15 cellular contexts compared by ENCODE assay signal in the genomic region with DNA sequence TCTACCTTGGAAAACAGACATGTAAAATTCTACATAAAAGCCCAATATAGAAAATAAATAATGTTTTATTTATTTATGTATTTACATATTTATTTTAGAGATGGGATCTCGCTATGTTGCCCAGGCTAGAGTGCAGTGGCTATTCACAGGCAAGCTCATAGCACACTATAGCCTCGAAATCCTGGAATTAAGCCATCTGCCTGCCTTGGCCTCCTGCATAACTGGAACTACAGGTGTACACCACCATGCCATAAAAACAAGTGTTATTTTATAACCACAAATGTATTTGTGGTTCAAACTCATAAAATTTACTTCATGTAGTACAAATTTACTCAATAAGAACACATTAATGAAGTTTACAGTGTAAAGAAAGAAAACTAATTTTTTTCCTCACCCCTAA. TPM values are rescaled to one million over a fixed set of nuclear protein-coding genes. Genes with fewer than 3 reads are reported as not detected.
A peak's percentile ranks its signal among the peaks of the same experiment; 100 is the strongest.
DNase-seq lines count a peak whose midpoint lies in the region; ATAC-seq and TF ChIP-seq lines count a peak whose summit lies in the region.
"Had no signal": no experiment of that assay in that cellular context is flagged by ENCODE, and none has a peak within 500 bp of the region (broad histone marks: within the 10 kb centered on the region; RNA-seq: fewer than 3 reads in every experiment).

No MANE protein-coding gene starts in this region.

- H2AFZ ChIP-seq in OCI-LY7 (ENCODE audit: low read length), result peak overlapping the region; percentile 94; the same call in 1 of the 2 replicates
- H2AFZ ChIP-seq: GM23248 had no signal

- no peaks in the 10 kb centered on the region for H3K27me3 ChIP-seq in transverse colon
- H3K27me3 ChIP-seq: BE2C had no signal

- no peak overlapping the region for H3K4me3 ChIP-seq in OCI-LY7 (ENCODE audit: low read depth, low read length, poor library complexity, severe bottlenecking)
- H3K4me3 ChIP-seq in mucosa of descending colon, result no peak overlapping the region
- no peak overlapping the region for H3K4me3 ChIP-seq in transverse colon
- H3K4me3 ChIP-seq: GM23248, HAP-1 had no signal

- H3K9me2 ChIP-seq in OCI-LY7 (ENCODE audit: insufficient read depth, low read length), result no peaks in the 10 kb centered on the region

- no TSS peak for BruUV-seq in OCI-LY7 (replicated peaks; lab: Mats Ljungman, UMichigan)

- H4K20me1 ChIP-seq in OCI-LY7 (ENCODE audit: insufficient read depth, low read length), result no peaks in the 10 kb centered on the region

- intact Hi-C loops in OCI-LY7 (cut with micrococcal nuclease; ENCODE audit: unreplicated experiment), result loop anchor here (5.0 kb wide), 1 partner anchor 241 kb away; no protein-coding TSS in a partner anchor
- intact Hi-C loops in mucosa of descending colon (cut with DNase I, micrococcal nuclease), result no loop called here
- intact Hi-C loops in transverse colon (cut with DNase I; ENCODE audit: low total_unique reads), result no loop called here

- TF ChIP-seq CTCF in OCI-LY7 (conservative IDR thresholded peaks at IDR 0.05; ENCODE audit: low read length), result no peak
- no peak for TF ChIP-seq CTCF in VCaP (conservative IDR thresholded peaks at IDR 0.05)
- no peak for TF ChIP-seq CTCF in mucosa of descending colon (IDR thresholded peaks at IDR 0.05)
- no peak for TF ChIP-seq CTCF in transverse colon (IDR thresholded peaks at IDR 0.05)

- no peak for TF ChIP-seq EP300 in transverse colon (IDR thresholded peaks at IDR 0.05; ENCODE audit: low read depth)

- H3K4me2 ChIP-seq in OCI-LY7 (ENCODE audit: low read length), result no peak overlapping the region

- WGBS in transverse colon (ENCODE audit: low coverage in 1 of 2), 2 donors, result 60 to 66% methylated on average over 2 of the region's 2 CpGs

- H3K27ac ChIP-seq in OCI-LY7 (ENCODE audit: low read depth, low read length, poor library complexity, severe bottlenecking), result no peak overlapping the region
- peak overlapping the region; percentile 57; the same call in 1 of the 2 replicates for H3K27ac ChIP-seq in VCaP
- H3K27ac ChIP-seq in transverse colon, result peak overlapping the region in 3 of 4 donors; percentile 7 to 70 (median 66)
- H3K27ac ChIP-seq: GM23248 had no signal

- H3K4me1 ChIP-seq in OCI-LY7 (ENCODE audit: insufficient read depth, low read length, poor library complexity, severe bottlenecking), result peaks cover 40% of the 10 kb centered on the region
- peaks cover 11% of the 10 kb centered on the region for H3K4me1 ChIP-seq in mucosa of descending colon (ENCODE audit: low read depth)
- H3K4me1 ChIP-seq in transverse colon, result peaks cover 3 to 26% (median 16%) of the 10 kb centered on the region in 4 donors

- in situ Hi-C loops in transverse colon (cut with MboI; ENCODE audit: low pct_ligation_motif_present in 1 of 4, low pct_unique_long_range_greater_than_20kb in 1 of 4, low sequenced_read_pairs in 3 of 4), result loop anchor here in 1 of 4 donors (10.0 kb wide), 1 partner anchor 254 kb away; no protein-coding TSS in a partner anchor

- DNase-seq in OCI-LY7 (ENCODE audit: low spot score) (no peak), mucosa of descending colon (no peak), transverse colon (no peak), NCI-H1092 (lab: John Stamatoyannopoulos, UW) (no peak), superior temporal gyrus (ENCODE audit: extremely low spot score) (no peak)
- DNase-seq in stimulated activated CD4-positive, alpha-beta T cell treated with anti-CD3 and anti-CD28 coated beads, Interleukin-15, amount 100 ng/mL, for 24 hours, result no peak
- DNase-seq: ACHN; BE2C; C1 segment of cervical spinal cord; CD8-positive, alpha-beta memory T cell; COR-L47; DMS 273 treated with DMSO at 0.1 percent for 48 hours had no signal

- TF ChIP-seq POLR2A in transverse colon (IDR thresholded peaks at IDR 0.05), result no peak

- CTCF ChIA-PET in OCI-LY7 (lab: Charles Lee; ENCODE audit: unreplicated experiment), result interaction anchor here (0.6 kb wide), 1 partner anchor 713 kb away, joined by 3 read pairs; no protein-coding TSS in a partner anchor

- ATAC-seq in mucosa of descending colon, result peak; percentile 47

- POLR2A ChIA-PET in OCI-LY7 (lab: Charles Lee), result interaction anchor here (1.3 to 2.4 kb wide), 4 partner anchors 7 to 62 kb away, joined by 4 to 12 read pairs (median 5); a partner anchor contains a TSS

- no peaks in the 10 kb centered on the region for H3K36me3 ChIP-seq in OCI-LY7 (ENCODE audit: insufficient read depth, low read length)
- H3K36me3 ChIP-seq in mucosa of descending colon (ENCODE audit: low read depth), result no peaks in the 10 kb centered on the region
- no peaks in the 10 kb centered on the region for H3K36me3 ChIP-seq in transverse colon
- H3K36me3 ChIP-seq: BE2C, HAP-1 had no signal

- no peaks in the 10 kb centered on the region for H3K79me2 ChIP-seq in OCI-LY7 (ENCODE audit: insufficient read depth, low read depth, low read length)

- H3K9me3 ChIP-seq in OCI-LY7 (ENCODE audit: low read length) (no peaks in the 10 kb centered on the region), mucosa of descending colon (no peaks in the 10 kb centered on the region), transverse colon (no peaks in the 10 kb centered on the region)
- H3K9me3 ChIP-seq: BE2C, HAP-1 had no signal

RNA-seq across cellular contexts. Expression of a gene that starts 7.0 kb away (rescaled TPM):
- 25.4 and 37.8 TPM in 2 replicates for total RNA-seq in OCI-LY7 (2014; rRNA removed; shearing (Covaris generic))
- 27.9 and 28.7 TPM in 2 replicates for total RNA-seq in OCI-LY7 (2022)
- total RNA-seq in mucosa of descending colon, result 10 to 100 TPM; 55.6 to 86.2 (median 80.8) TPM
- 10 to 100 TPM; 27.5 to 92.0 (median 57.5) TPM for total RNA-seq in transverse colon

RNA-seq across cellular contexts. Expression of a gene that starts 57.8 kb away (rescaled TPM):
- total RNA-seq in OCI-LY7 (2014; rRNA removed; shearing (Covaris generic)), result 10.8 and 18.2 TPM in 2 replicates
- total RNA-seq in OCI-LY7 (2022), result 29.5 and 38.4 TPM in 2 replicates
- total RNA-seq in mucosa of descending colon, result 10 to 100 TPM; 16.4 to 38.1 (median 28.1) TPM
- 10 to 100 TPM; 12.7 to 52.0 (median 27.8) TPM for total RNA-seq in transverse colon
